In genomic region chr9:76996700-76997099, GRCh38 we compare ENCODE assay signal across 8 cellular contexts. TPM values are rescaled to one million over a fixed set of nuclear protein-coding genes. Genes with fewer than 3 reads are reported as not detected.
DNase-seq lines count a peak whose midpoint lies in the region; ATAC-seq and TF ChIP-seq lines count a peak whose summit lies in the region.

No MANE protein-coding gene starts in this region.

- no peak for TF ChIP-seq POLR2A in spleen (IDR thresholded peaks at IDR 0.05)

- no peak overlapping the region for H3K9ac ChIP-seq in colonic mucosa (ENCODE audit: low read depth in 2 of 2, low read length in 2 of 2)

- H3K4me1 ChIP-seq in colonic mucosa = no peaks in the 10 kb centered on the region
- no peaks in the 10 kb centered on the region for H3K4me1 ChIP-seq in naive thymus-derived CD4-positive, alpha-beta T cell (ENCODE audit: control insufficient read depth in 2 of 2, insufficient read depth in 2 of 2, low read length in 2 of 2)
- H3K4me1 ChIP-seq in spleen = no peaks in the 10 kb centered on the region

- intact Hi-C loops in colonic mucosa (cut with DNase I) = loop anchor here (5.0 kb wide), 1 partner anchor 184 kb away; no protein-coding TSS in a partner anchor
- intact Hi-C loops in naive thymus-derived CD4-positive, alpha-beta T cell (cut with micrococcal nuclease) = no loop called here
- intact Hi-C loops in spleen (cut with DNase I; ENCODE audit: low total_unique reads) = no loop called here

- H3K9me3 ChIP-seq in colonic mucosa = no peaks in the 10 kb centered on the region
- no peaks in the 10 kb centered on the region for H3K9me3 ChIP-seq in naive thymus-derived CD4-positive, alpha-beta T cell (ENCODE audit: control insufficient read depth in 2 of 3, low read length in 3 of 3)
- no peaks in the 10 kb centered on the region for H3K9me3 ChIP-seq in spleen

- no peak overlapping the region for H3K4me3 ChIP-seq in colonic mucosa
- H3K4me3 ChIP-seq in naive thymus-derived CD4-positive, alpha-beta T cell (ENCODE audit: low read length) = no peak overlapping the region
- H3K4me3 ChIP-seq in spleen = no peak overlapping the region

- peaks cover 2% of the 10 kb centered on the region for H3K27me3 ChIP-seq in colonic mucosa
- no peaks in the 10 kb centered on the region for H3K27me3 ChIP-seq in naive thymus-derived CD4-positive, alpha-beta T cell (ENCODE audit: control insufficient read depth in 2 of 2, insufficient read depth in 2 of 2, low read length in 2 of 2)
- H3K27me3 ChIP-seq in spleen (replicated peaks in 1 of 7) = peaks cover 0 to 25% (median 0%) of the 10 kb centered on the region in 7 donors

- H3K36me3 ChIP-seq in colonic mucosa (no peaks in the 10 kb centered on the region), spleen (no peaks in the 10 kb centered on the region)
- no peaks in the 10 kb centered on the region for H3K36me3 ChIP-seq in naive thymus-derived CD4-positive, alpha-beta T cell (ENCODE audit: control insufficient read depth in 2 of 3, insufficient read depth in 3 of 3, low read length in 3 of 3)

- H3K4me1 Mint-ChIP-seq in naive thymus-derived CD4-positive, alpha-beta T cell = no peaks in the 10 kb centered on the region
- H3K4me1 Mint-ChIP-seq in activated CD4-positive, alpha-beta T cell treated with anti-CD3 and anti-CD28 coated beads, Interleukin-2, amount 10 ng/mL, durations not matched to agents 7 days and 5 days = no peaks in the 10 kb centered on the region

- peaks cover 0 to 3% (median 0%) of the 10 kb centered on the region in 11 donors for H3K9me3 Mint-ChIP-seq in naive thymus-derived CD4-positive, alpha-beta T cell
- H3K9me3 Mint-ChIP-seq in activated CD4-positive, alpha-beta T cell treated with anti-CD3 and anti-CD28 coated beads, Interleukin-2, amount 10 ng/mL, durations not matched to agents 7 days and 5 days = no peaks in the 10 kb centered on the region

- TF ChIP-seq CTCF in GM10266 (IDR thresholded peaks at IDR 0.05; ENCODE audit: control insufficient read depth, insufficient read depth, low read depth, missing control alignments) (peak; percentile 65), colonic mucosa (IDR thresholded peaks at IDR 0.05) (peak; percentile 45), spleen (IDR thresholded peaks at IDR 0.05 in 8 of 11, conservative IDR thresholded peaks at IDR 0.05 in 3 of 11) (peak in 3 of 11 experiments; percentile 7 to 30 (median 24))

- CTCF ChIA-PET in naive thymus-derived CD4-positive, alpha-beta T cell (lab: Charles Lee) = no interaction called here
- CTCF ChIA-PET in activated CD4-positive, alpha-beta T cell treated with anti-CD3 and anti-CD28 coated beads, Interleukin-2, amount 10 ng/mL, durations not matched to agents 7 days and 5 days (lab: Charles Lee) = no interaction called here

- H3K27ac ChIP-seq in colonic mucosa (no peak overlapping the region), spleen (no peak overlapping the region)
- no peak overlapping the region for H3K27ac ChIP-seq in naive thymus-derived CD4-positive, alpha-beta T cell (ENCODE audit: low read depth, low read length)

- DNase-seq in GM10266 (ENCODE audit: extremely low spot score) (peak; percentile 28), M059J (ENCODE audit: low read depth) (peak; percentile 35), colonic mucosa (no peak), midbrain (lab: John Stamatoyannopoulos, UW) (peak; percentile 13), spleen (no peak)
- DNase-seq in naive thymus-derived CD4-positive, alpha-beta T cell = no peak
- no peak for DNase-seq in activated CD4-positive, alpha-beta T cell treated with anti-CD3 and anti-CD28 coated beads, Interleukin-2, amount 10 ng/mL, durations not matched to agents 7 days and 5 days

- no peak for ATAC-seq in naive thymus-derived CD4-positive, alpha-beta T cell
- ATAC-seq in HG02623 (IDR thresholded peaks at IDR 0.05; ENCODE audit: unreplicated experiment) = no peak

- peaks cover 0 to 24% (median 15%) of the 10 kb centered on the region in 5 donors for H3K27me3 Mint-ChIP-seq in naive thymus-derived CD4-positive, alpha-beta T cell
- H3K27me3 Mint-ChIP-seq in activated CD4-positive, alpha-beta T cell treated with anti-CD3 and anti-CD28 coated beads, Interleukin-2, amount 10 ng/mL, durations not matched to agents 7 days and 5 days = peaks cover 2% of the 10 kb centered on the region

- 24 to 33% (median 27%) methylated on average over 6 of the region's 6 CpGs for WGBS in spleen, 5 donors

- POLR2A ChIA-PET in naive thymus-derived CD4-positive, alpha-beta T cell (lab: Charles Lee) = no interaction called here
- POLR2A ChIA-PET in activated CD4-positive, alpha-beta T cell treated with anti-CD3 and anti-CD28 coated beads, Interleukin-2, amount 10 ng/mL, durations not matched to agents 7 days and 5 days (lab: Charles Lee) = no interaction called here

- H3K36me3 Mint-ChIP-seq in naive thymus-derived CD4-positive, alpha-beta T cell = no peaks in the 10 kb centered on the region
- H3K36me3 Mint-ChIP-seq in activated CD4-positive, alpha-beta T cell treated with anti-CD3 and anti-CD28 coated beads, Interleukin-2, amount 10 ng/mL, durations not matched to agents 7 days and 5 days (ENCODE audit: low read depth) = no peaks in the 10 kb centered on the region

- H3K4me3 Mint-ChIP-seq in naive thymus-derived CD4-positive, alpha-beta T cell = no peak overlapping the region
- H3K4me3 Mint-ChIP-seq in activated CD4-positive, alpha-beta T cell treated with anti-CD3 and anti-CD28 coated beads, Interleukin-2, amount 10 ng/mL, durations not matched to agents 7 days and 5 days = no peak overlapping the region

- no peak overlapping the region for H3K27ac Mint-ChIP-seq in naive thymus-derived CD4-positive, alpha-beta T cell
- H3K27ac Mint-ChIP-seq in activated CD4-positive, alpha-beta T cell treated with anti-CD3 and anti-CD28 coated beads, Interleukin-2, amount 10 ng/mL, durations not matched to agents 7 days and 5 days = no peak overlapping the region

RNA-seq across cellular contexts. Expression of gene FOXB2, which starts 22.8 kb away (rescaled TPM):
- total RNA-seq in M059J (2014; rRNA removed; shearing (Covaris generic)) = not detected in 2 replicates
- total RNA-seq in colonic mucosa (not detected), spleen (not detected)
- total RNA-seq in naive thymus-derived CD4-positive, alpha-beta T cell = not detected
- not detected for polyA plus RNA-seq in naive thymus-derived CD4-positive, alpha-beta T cell
- not detected for polyA plus RNA-seq in spleen
- total RNA-seq in activated CD4-positive, alpha-beta T cell treated with anti-CD3 and anti-CD28 coated beads, Interleukin-2, amount 10 ng/mL, durations not matched to agents 7 days and 5 days = not detected

Comparison
In these comparisons a context has a peak if more than half of its experiments do, and no peak if none do; other contexts are left out.
1. DNase-seq: peak in GM10266 (single experiment), M059J (single experiment) and midbrain (single experiment); none in colonic mucosa (single experiment), naive thymus-derived CD4-positive, alpha-beta T cell (0 of 9), spleen (single experiment) and activated CD4-positive, alpha-beta T cell treated with anti-CD3 and anti-CD28 coated beads, Interleukin-2, amount 10 ng/mL, durations not matched to agents 7 days and 5 days (single experiment).